In genomic region chr12:55708695-55709233, GRCh38 we compare ENCODE assay signal across 9 cellular contexts. TPM values are rescaled to one million over a fixed set of nuclear protein-coding genes. Genes with fewer than 3 reads are reported as not detected.
DNase-seq lines count a peak whose midpoint lies in the region; ATAC-seq and TF ChIP-seq lines count a peak whose summit lies in the region.
"Had no signal": no experiment of that assay in that cellular context is flagged by ENCODE, and none has a peak within 500 bp of the region (broad histone marks: within the 10 kb centered on the region; RNA-seq: fewer than 3 reads in every experiment).

No MANE protein-coding gene starts in this region.

- peak overlapping the region; percentile 56; the same call in 1 of the 2 replicates for H3K9ac ChIP-seq in ES-I3 (ENCODE audit: low read depth, low read length)

- intact Hi-C loops in heart right ventricle (cut with DNase I) (loop anchor here in 1 of 10 donors (2.0 kb wide), 1 partner anchor 20 kb away; the partner anchor contains the start of gene CD63), posterior vena cava (cut with DNase I) (loop anchor here in 1 of 2 donors (5.0 kb wide), 1 partner anchor 1446 kb away; no protein-coding TSS in a partner anchor)

- H3K4me1 ChIP-seq in ES-I3 (ENCODE audit: insufficient read depth, low read length) (no peaks in the 10 kb centered on the region), heart right ventricle (peaks cover 0 to 61% (median 39%) of the 10 kb centered on the region in 9 donors)

- DNase-seq in WERI-Rb-1 (no peak), heart right ventricle (peak; percentile 57 to 78), retinal pigment epithelial cell (ENCODE audit: low read depth) (no peak), COLO829 (ENCODE audit: low spot score) (no peak), NCI-H1105 treated with DMSO at 0.1 percent for 48 hours (lab: John Stamatoyannopoulos, UW) (no peak), RWPE1 (ENCODE audit: low spot score) (no peak), posterior vena cava (ENCODE audit: low spot score) (no peak)
- DNase-seq: NCI-H446 had no signal

- H3K36me3 ChIP-seq in ES-I3 (ENCODE audit: insufficient read depth, low read length), result no peaks in the 10 kb centered on the region
- no peaks in the 10 kb centered on the region for H3K36me3 ChIP-seq in WERI-Rb-1
- H3K36me3 ChIP-seq in heart right ventricle, result no peaks in the 10 kb centered on the region

- WGBS in heart right ventricle, 2 donors, result 0 to 1% methylated on average over 3 of the region's 3 CpGs

- H3K27ac ChIP-seq in WERI-Rb-1 (no peak overlapping the region), heart right ventricle (peak overlapping the region; percentile 69 to 98 (median 89)), RWPE1 (no peak overlapping the region)

- H3K27me3 ChIP-seq in WERI-Rb-1 (ENCODE audit: insufficient read depth, low read depth, severe bottlenecking) (no peaks in the 10 kb centered on the region), heart right ventricle (peaks cover 0 to 20% (median 0%) of the 10 kb centered on the region in 7 donors)

- H3K9me3 ChIP-seq in ES-I3 (ENCODE audit: control insufficient read depth, insufficient read depth, low read length) (no peaks in the 10 kb centered on the region), WERI-Rb-1 (ENCODE audit: severe bottlenecking) (no peaks in the 10 kb centered on the region), heart right ventricle (no peaks in the 10 kb centered on the region)

- TF ChIP-seq CTCF in WERI-Rb-1 (IDR thresholded peaks at IDR 0.05; ENCODE audit: low read depth, low read length) (no peak), heart right ventricle (IDR thresholded peaks at IDR 0.05) (no peak), retinal pigment epithelial cell (conservative IDR thresholded peaks at IDR 0.05; ENCODE audit: low read depth, low read length) (no peak), RWPE1 (conservative IDR thresholded peaks at IDR 0.05; ENCODE audit: low read depth) (no peak)

- H3K4me3 ChIP-seq in WERI-Rb-1 (ENCODE audit: low read depth, low read length), result peak overlapping the region; percentile 72; the same call in 1 of the 2 replicates
- H3K4me3 ChIP-seq in heart right ventricle, result peak overlapping the region; percentile 41 to 87 (median 72)
- H3K4me3 ChIP-seq in retinal pigment epithelial cell (ENCODE audit: low read length), result peak overlapping the region; percentile 73

- peak; percentile 49 to 65 (median 58) for ATAC-seq in heart right ventricle

- POLR2A ChIA-PET in RWPE1 (lab: Yijun Ruan, JAX; ENCODE audit: low non-redundant PET), result no interaction called here

- CTCF ChIA-PET in RWPE1 (lab: Yijun Ruan, JAX), result no interaction called here

RNA-seq across cellular contexts. Expression of gene ITGA7, which starts 1.1 kb away (rescaled TPM):
- total RNA-seq in heart right ventricle (100 to 1,000 TPM; 422 to 750 (median 538) TPM), posterior vena cava (100 to 1,000 TPM; 497 to 570 TPM)
- 100 to 1,000 TPM; 247 to 481 TPM for polyA plus RNA-seq in heart right ventricle

RNA-seq across cellular contexts. Expression of gene BLOC1S1, which starts 7.1 kb away (rescaled TPM):
- total RNA-seq in heart right ventricle (100 to 1,000 TPM in 5 of 10 donors, 10 to 100 TPM in 5; 68.3 to 136 (median 101) TPM), posterior vena cava (100 to 1,000 TPM; 115 to 118 TPM)
- 100 to 1,000 TPM; 305 to 515 TPM for polyA plus RNA-seq in heart right ventricle

RNA-seq across cellular contexts. Expression of gene RDH5, which starts 11.4 kb away (rescaled TPM):
- total RNA-seq in heart right ventricle (10 to 100 TPM in 6 of 10 donors, 1 to 10 TPM in 4; 4.9 to 25.9 (median 13.6) TPM), posterior vena cava (10 to 100 TPM; 19.2 to 39.7 TPM)
- polyA plus RNA-seq in heart right ventricle, result 10 to 100 TPM; 40.1 to 54.5 TPM

RNA-seq across cellular contexts. Expression of gene CD63, which starts 20.0 kb away (rescaled TPM):
- total RNA-seq in heart right ventricle (1,000 to 10,000 TPM in 2 of 10 donors, 100 to 1,000 TPM in 8; 565 to 1,547 (median 768) TPM), posterior vena cava (1,000 to 10,000 TPM; 1,385 to 1,570 TPM)
- polyA plus RNA-seq in heart right ventricle, result 1,000 to 10,000 TPM; 1,333 to 2,861 TPM

RNA-seq across cellular contexts. Expression of gene GDF11, which starts 34.2 kb away (rescaled TPM):
- 10 to 100 TPM in 8 of 10 donors, 1 to 10 TPM in 2; 6.2 to 17.6 (median 12.4) TPM for total RNA-seq in heart right ventricle
- 1 to 10 TPM; 3.2 to 8.3 TPM for polyA plus RNA-seq in heart right ventricle
- total RNA-seq in posterior vena cava, result 10 to 100 TPM in 1 of 2 donors, 1 to 10 TPM in 1; 8.4 to 11.0 TPM

Comparison
In these comparisons a context has a peak if more than half of its experiments do, and no peak if none do; other contexts are left out.
1. DNase-seq: peak in heart right ventricle (2 of 2); none in WERI-Rb-1 (single experiment), retinal pigment epithelial cell (single experiment), COLO829 (single experiment), NCI-H1105 treated with DMSO at 0.1 percent for 48 hours (single experiment), RWPE1 (single experiment) and posterior vena cava (single experiment).
2. H3K27ac ChIP-seq: peak in heart right ventricle (10 of 10); none in WERI-Rb-1 (single experiment) and RWPE1 (single experiment).
3. Peak in every context shown above with its lines, with median percentiles within 50 percentile points of each other: H3K4me3 ChIP-seq.